Comparison of ENCODE assay signal across 1 cellular context in the genomic region with DNA sequence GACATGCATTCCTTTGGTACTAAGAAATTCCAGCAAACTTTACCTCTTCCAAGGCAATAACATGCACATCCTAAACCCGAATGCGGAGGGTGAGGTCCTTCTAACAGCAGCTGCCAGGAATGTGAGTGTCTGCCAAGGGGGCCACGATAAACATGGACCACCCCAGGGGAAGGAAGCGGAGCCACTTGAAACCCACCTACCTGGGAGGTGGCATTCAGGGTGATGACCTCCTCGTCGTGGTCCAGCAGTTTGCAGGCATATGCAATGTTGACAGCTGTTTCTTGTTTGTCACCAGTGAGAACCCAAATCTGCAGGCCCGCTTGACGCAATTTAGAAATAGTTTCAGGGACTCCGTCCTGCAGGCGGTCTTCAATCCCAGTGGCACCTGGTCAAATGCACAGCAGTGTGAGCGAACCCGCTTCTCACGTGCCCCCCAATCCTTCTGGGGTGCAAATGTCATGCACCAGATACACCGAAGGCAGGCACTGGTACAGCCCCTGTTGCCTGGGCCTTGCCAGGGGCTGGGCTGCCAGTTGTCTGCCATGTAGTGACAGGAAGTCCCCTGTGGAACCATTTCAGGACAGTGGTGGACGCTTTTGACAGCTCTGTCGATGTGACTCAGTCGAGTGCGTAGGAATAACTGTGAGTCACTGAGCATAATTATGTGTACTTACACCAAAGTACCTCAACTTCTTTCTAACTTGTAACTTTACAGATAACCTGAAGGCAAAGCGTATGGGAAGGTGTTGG.
TF ChIP-seq lines count a peak whose summit lies in the region.

No MANE protein-coding gene starts in this region.

TF ChIP-seq in IMR-90, 13 proteins besides CTCF, POLR2A, EP300 and RAD21 (continued from another document):
- TF ChIP-seq, protein P1, sequence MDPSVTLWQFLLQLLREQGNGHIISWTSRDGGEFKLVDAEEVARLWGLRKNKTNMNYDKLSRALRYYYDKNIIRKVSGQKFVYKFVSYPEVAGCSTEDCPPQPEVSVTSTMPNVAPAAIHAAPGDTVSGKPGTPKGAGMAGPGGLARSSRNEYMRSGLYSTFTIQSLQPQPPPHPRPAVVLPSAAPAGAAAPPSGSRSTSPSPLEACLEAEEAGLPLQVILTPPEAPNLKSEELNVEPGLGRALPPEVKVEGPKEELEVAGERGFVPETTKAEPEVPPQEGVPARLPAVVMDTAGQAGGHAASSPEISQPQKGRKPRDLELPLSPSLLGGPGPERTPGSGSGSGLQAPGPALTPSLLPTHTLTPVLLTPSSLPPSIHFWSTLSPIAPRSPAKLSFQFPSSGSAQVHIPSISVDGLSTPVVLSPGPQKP (IDR thresholded peaks at IDR 0.05; ENCODE audit: borderline replicate concordance, low read depth, low read length): no peak
- TF ChIP-seq MXI1 (IDR thresholded peaks at IDR 0.05; ENCODE audit: borderline replicate concordance, low read depth, low read length) (no peak), CHD1 (IDR thresholded peaks at IDR 0.05; ENCODE audit: low read depth, low read length) (no peak)
